Comparison of ENCODE assay signal across 7 cellular contexts in genomic region chr21:9031482-9032374, GRCh38.
DNase-seq lines count a peak whose midpoint lies in the region; ATAC-seq and TF ChIP-seq lines count a peak whose summit lies in the region.
"Not testable (repeated sequence)": the region's sequence is repeated elsewhere in the genome, so short reads cannot be mapped to it uniquely, and the experiment has no call there.

No MANE protein-coding gene starts in this region.

- not testable (repeated sequence) for H3K4me1 Mint-ChIP-seq in activated CD4-positive, alpha-beta T cell treated with anti-CD3 and anti-CD28 coated beads, Interleukin-2, amount 10 ng/mL, durations not matched to agents 24 days and 14 days; activated T-cell treated with anti-CD3 and anti-CD28 coated beads, Interleukin-2, amount 50 U/mL, for 24 hours (ENCODE audit: low read depth); stimulated activated effector memory CD8-positive, alpha-beta T cell treated with anti-CD3 and anti-CD28 coated beads, Interleukin-12 subunit alpha, Interleukin-12 subunit beta, amount 100 ng/mL, for 72 hours

- H3K9me3 ChIP-seq in right atrium auricular region, vagina: not testable (repeated sequence)

- H3K4me3 Mint-ChIP-seq in activated CD4-positive, alpha-beta T cell treated with anti-CD3 and anti-CD28 coated beads, Interleukin-2, amount 10 ng/mL, durations not matched to agents 24 days and 14 days; activated T-cell treated with anti-CD3 and anti-CD28 coated beads, Interleukin-2, amount 50 U/mL, for 24 hours; stimulated activated effector memory CD8-positive, alpha-beta T cell treated with anti-CD3 and anti-CD28 coated beads, Interleukin-12 subunit alpha, Interleukin-12 subunit beta, amount 100 ng/mL, for 72 hours: not testable (repeated sequence)

- H3K27ac Mint-ChIP-seq in activated CD4-positive, alpha-beta T cell treated with anti-CD3 and anti-CD28 coated beads, Interleukin-2, amount 10 ng/mL, durations not matched to agents 24 days and 14 days; activated T-cell treated with anti-CD3 and anti-CD28 coated beads, Interleukin-2, amount 50 U/mL, for 24 hours; stimulated activated effector memory CD8-positive, alpha-beta T cell treated with anti-CD3 and anti-CD28 coated beads, Interleukin-12 subunit alpha, Interleukin-12 subunit beta, amount 100 ng/mL, for 72 hours: not testable (repeated sequence)

- not testable (repeated sequence) for H3K4me1 ChIP-seq in right atrium auricular region, vagina

- H3K4me3 ChIP-seq in coronary artery, right atrium auricular region, vagina: not testable (repeated sequence)

- not testable (repeated sequence) for H3K36me3 Mint-ChIP-seq in activated CD4-positive, alpha-beta T cell treated with anti-CD3 and anti-CD28 coated beads, Interleukin-2, amount 10 ng/mL, durations not matched to agents 24 days and 14 days (ENCODE audit: low read depth); activated T-cell treated with anti-CD3 and anti-CD28 coated beads, Interleukin-2, amount 50 U/mL, for 24 hours (ENCODE audit: low read depth); stimulated activated effector memory CD8-positive, alpha-beta T cell treated with anti-CD3 and anti-CD28 coated beads, Interleukin-12 subunit alpha, Interleukin-12 subunit beta, amount 100 ng/mL, for 72 hours

- not testable (repeated sequence) for H3K36me3 ChIP-seq in right atrium auricular region, vagina

- not testable (repeated sequence) for H3K9me3 Mint-ChIP-seq in activated CD4-positive, alpha-beta T cell treated with anti-CD3 and anti-CD28 coated beads, Interleukin-2, amount 10 ng/mL, durations not matched to agents 24 days and 14 days; activated T-cell treated with anti-CD3 and anti-CD28 coated beads, Interleukin-2, amount 50 U/mL, for 24 hours; stimulated activated effector memory CD8-positive, alpha-beta T cell treated with anti-CD3 and anti-CD28 coated beads, Interleukin-12 subunit alpha, Interleukin-12 subunit beta, amount 100 ng/mL, for 72 hours

- intact Hi-C loops in activated CD4-positive, alpha-beta T cell treated with anti-CD3 and anti-CD28 coated beads, Interleukin-2, amount 10 ng/mL, durations not matched to agents 24 days and 14 days (cut with micrococcal nuclease); vagina (cut with DNase I): not testable (repeated sequence)

- not testable (repeated sequence) for TF ChIP-seq CTCF in coronary artery (IDR thresholded peaks at IDR 0.05); right atrium auricular region (IDR thresholded peaks at IDR 0.05); vagina (IDR thresholded peaks at IDR 0.05)

- not testable (repeated sequence) for H3K27me3 Mint-ChIP-seq in activated CD4-positive, alpha-beta T cell treated with anti-CD3 and anti-CD28 coated beads, Interleukin-2, amount 10 ng/mL, durations not matched to agents 24 days and 14 days; activated T-cell treated with anti-CD3 and anti-CD28 coated beads, Interleukin-2, amount 50 U/mL, for 24 hours

- not testable (repeated sequence) for TF ChIP-seq POLR2A in vagina (IDR thresholded peaks at IDR 0.05)

- H3K27me3 ChIP-seq in right atrium auricular region, vagina: not testable (repeated sequence)

- not testable (repeated sequence) for H3K27ac ChIP-seq in coronary artery, right atrium auricular region, vagina

- DNase-seq in activated CD4-positive, alpha-beta T cell treated with anti-CD3 and anti-CD28 coated beads, Interleukin-2, amount 10 ng/mL, durations not matched to agents 24 days and 14 days: peak; percentile 51
- DNase-seq in activated T-cell treated with anti-CD3 and anti-CD28 coated beads, Interleukin-2, amount 50 U/mL, for 24 hours: peak; percentile 33
- DNase-seq in coronary artery (ENCODE audit: low spot score): peak; percentile 70
- peak; percentile 58 for DNase-seq in right atrium auricular region (ENCODE audit: low spot score)
- DNase-seq in mesenteric fat pad (ENCODE audit: low spot score): peak; percentile 55
- peak; percentile 1 to 47 for DNase-seq in stimulated activated effector memory CD8-positive, alpha-beta T cell treated with anti-CD3 and anti-CD28 coated beads, Interleukin-12 subunit alpha, Interleukin-12 subunit beta, amount 100 ng/mL, for 72 hours (ENCODE audit: low spot score in 2 of 2)
- peak; percentile 25 to 71 for DNase-seq in vagina (ENCODE audit: extremely low spot score in 2 of 2)

- not testable (repeated sequence) for ATAC-seq in stimulated activated effector memory CD8-positive, alpha-beta T cell treated with anti-CD3 and anti-CD28 coated beads, Interleukin-12 subunit alpha, Interleukin-12 subunit beta, amount 100 ng/mL, for 72 hours
